11 cellular contexts compared by ENCODE assay signal in the genomic region with DNA sequence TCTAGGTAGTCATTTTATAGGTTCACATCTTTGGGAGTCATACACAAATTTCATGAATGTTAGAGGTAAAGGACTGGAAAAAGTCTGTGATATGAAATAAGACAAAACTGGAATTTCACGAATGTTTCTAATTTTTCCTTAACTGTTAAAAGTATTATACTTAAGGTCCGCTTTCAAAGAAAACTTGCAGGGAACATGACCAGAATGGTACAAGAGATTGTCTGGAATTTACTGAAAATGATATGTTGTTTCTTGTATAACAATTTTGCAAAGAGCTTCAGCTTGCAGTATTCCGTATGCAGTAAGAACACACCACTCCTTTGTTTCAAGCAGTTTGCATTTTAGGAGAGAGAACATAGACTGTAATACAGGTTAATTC. TPM values are rescaled to one million over a fixed set of nuclear protein-coding genes. Genes with fewer than 3 reads are reported as not detected.
DNase-seq lines count a peak whose midpoint lies in the region; ATAC-seq and TF ChIP-seq lines count a peak whose summit lies in the region.
"Had no signal": no experiment of that assay in that cellular context is flagged by ENCODE, and none has a peak within 500 bp of the region (broad histone marks: within the 10 kb centered on the region; RNA-seq: fewer than 3 reads in every experiment).

No MANE protein-coding gene starts in this region.

- no peak overlapping the region for H2BK120ac ChIP-seq in mesenchymal stem cell (ENCODE audit: low read depth, low read length)

- H3K27me3 ChIP-seq in HAP-1 (ENCODE audit: low read depth): no peaks in the 10 kb centered on the region
- no peaks in the 10 kb centered on the region for H3K27me3 ChIP-seq in mesenchymal stem cell (ENCODE audit: control insufficient read depth in 1 of 2, insufficient read depth in 1 of 2, low read length in 2 of 2)
- no peaks in the 10 kb centered on the region for H3K27me3 ChIP-seq in foreskin keratinocyte
- H3K27me3 ChIP-seq in prostate gland (replicated peaks; ENCODE audit: insufficient read depth): no peaks in the 10 kb centered on the region
- H3K27me3 ChIP-seq: transverse colon had no signal

- no peaks in the 10 kb centered on the region for H3K9me3 Mint-ChIP-seq in activated T-helper 2 cell treated with anti-CD3 and anti-CD28 coated beads, Interferon-gamma antibody, Interleukin-2, Interleukin-4, amounts not matched to agents 10 μg/mL and 5 μg/mL and 100 μg/mL, durations not matched to agents 14 hours and 24 hours and 36 hours

- no peak overlapping the region for H2BK12ac ChIP-seq in mesenchymal stem cell (ENCODE audit: low read length in 2 of 2)

- intact Hi-C loops in activated T-helper 2 cell treated with anti-CD3 and anti-CD28 coated beads, Interferon-gamma antibody, Interleukin-2, Interleukin-4, amounts not matched to agents 10 μg/mL and 5 μg/mL and 100 μg/mL, durations not matched to agents 14 hours and 24 hours and 36 hours (cut with micrococcal nuclease): loop anchor here (2.0 kb wide), 1 partner anchor 417 kb away; no protein-coding TSS in a partner anchor
- intact Hi-C loops in prostate gland (cut with DNase I): no loop called here

- TF ChIP-seq POLR2A in prostate gland (IDR thresholded peaks at IDR 0.05): no peak

- H2AK5ac ChIP-seq in mesenchymal stem cell (ENCODE audit: low read length, severe bottlenecking): no peak overlapping the region

- H3K79me1 ChIP-seq in mesenchymal stem cell (replicated peaks; ENCODE audit: low read length, poor library complexity, severe bottlenecking): peaks cover 9% of the 10 kb centered on the region

- CTCF ChIA-PET in AG04449 (lab: Yijun Ruan, JAX): no interaction called here

- in situ Hi-C loops in HAP-1 (cut with MboI; ENCODE audit: low sequenced_read_pairs): loop anchor here (25.0 kb wide), 1 partner anchor 656 kb away; no protein-coding TSS in a partner anchor

- H3K4me2 ChIP-seq in mesenchymal stem cell (ENCODE audit: low read length, poor library complexity, severe bottlenecking): no peak overlapping the region

- no peak overlapping the region for H2AFZ ChIP-seq in mesenchymal stem cell (ENCODE audit: low read depth, low read length)

- H3K4me1 ChIP-seq in HAP-1 (peaks cover 4% of the 10 kb centered on the region), mesenchymal stem cell (ENCODE audit: control insufficient read depth, insufficient read depth, low read depth, low read length) (peaks cover 4% of the 10 kb centered on the region), foreskin keratinocyte (no peaks in the 10 kb centered on the region), prostate gland (replicated peaks) (peaks cover 3% of the 10 kb centered on the region)

- H3K36me3 ChIP-seq in HAP-1 (replicated peaks) (peaks cover 39% of the 10 kb centered on the region), mesenchymal stem cell (ENCODE audit: control insufficient read depth in 1 of 2, insufficient read depth in 2 of 2, low read depth in 1 of 2, low read length in 2 of 2) (peaks cover 3 to 39% of the 10 kb centered on the region in 2 experiments), prostate gland (peaks cover 0 to 8% of the 10 kb centered on the region in 2 donors)

- peaks cover 40% of the 10 kb centered on the region for H3K36me3 Mint-ChIP-seq in activated T-helper 2 cell treated with anti-CD3 and anti-CD28 coated beads, Interferon-gamma antibody, Interleukin-2, Interleukin-4, amounts not matched to agents 10 μg/mL and 5 μg/mL and 100 μg/mL, durations not matched to agents 14 hours and 24 hours and 36 hours (ENCODE audit: low read depth)

- POLR2A ChIA-PET in AG04449 (lab: Yijun Ruan, JAX): no interaction called here

- TF ChIP-seq CTCF in AG04449 (IDR thresholded peaks at IDR 0.05; ENCODE audit: insufficient read depth, low read length, missing control alignments) (no peak), foreskin keratinocyte (conservative IDR thresholded peaks at IDR 0.05) (no peak), prostate gland (IDR thresholded peaks at IDR 0.05) (no peak)

- peaks cover 22% of the 10 kb centered on the region for H3K4me1 Mint-ChIP-seq in activated T-helper 2 cell treated with anti-CD3 and anti-CD28 coated beads, Interferon-gamma antibody, Interleukin-2, Interleukin-4, amounts not matched to agents 10 μg/mL and 5 μg/mL and 100 μg/mL, durations not matched to agents 14 hours and 24 hours and 36 hours (ENCODE audit: low read depth)

- no peak overlapping the region for H3K27ac Mint-ChIP-seq in activated T-helper 2 cell treated with anti-CD3 and anti-CD28 coated beads, Interferon-gamma antibody, Interleukin-2, Interleukin-4, amounts not matched to agents 10 μg/mL and 5 μg/mL and 100 μg/mL, durations not matched to agents 14 hours and 24 hours and 36 hours

- peak overlapping the region; percentile 99 for H3K9ac ChIP-seq in mesenchymal stem cell (ENCODE audit: low read length)

- H3K4ac ChIP-seq in mesenchymal stem cell (ENCODE audit: low read depth in 1 of 2, low read length in 2 of 2): no peak overlapping the region

- ATAC-seq in foreskin keratinocyte (no peak), GM19463 (IDR thresholded peaks at IDR 0.05; ENCODE audit: unreplicated experiment) (no peak)

- no peaks in the 10 kb centered on the region for H3K27me3 Mint-ChIP-seq in activated T-helper 2 cell treated with anti-CD3 and anti-CD28 coated beads, Interferon-gamma antibody, Interleukin-2, Interleukin-4, amounts not matched to agents 10 μg/mL and 5 μg/mL and 100 μg/mL, durations not matched to agents 14 hours and 24 hours and 36 hours (ENCODE audit: low read depth)

- no peaks in the 10 kb centered on the region for H3K9me3 ChIP-seq in HAP-1
- H3K9me3 ChIP-seq in mesenchymal stem cell (ENCODE audit: control insufficient read depth, low read length): no peaks in the 10 kb centered on the region
- H3K9me3 ChIP-seq in prostate gland: no peaks in the 10 kb centered on the region
- H3K9me3 ChIP-seq: transverse colon had no signal

- no peak overlapping the region for H2BK5ac ChIP-seq in mesenchymal stem cell (ENCODE audit: low read depth, low read length, poor library complexity, severe bottlenecking)

- DNase-seq in AG04449 (ENCODE audit: low read depth, low spot score) (no peak), HAP-1 (ENCODE audit: low spot score in 2 of 2) (no peak), mesenchymal stem cell (no peak), GOT3 (lab: John Stamatoyannopoulos, UW) (no peak), foreskin keratinocyte (no peak), prostate gland (ENCODE audit: low spot score) (no peak)
- DNase-seq in activated T-helper 2 cell treated with anti-CD3 and anti-CD28 coated beads, Interferon-gamma antibody, Interleukin-2, Interleukin-4, amounts not matched to agents 10 μg/mL and 5 μg/mL and 100 μg/mL, durations not matched to agents 14 hours and 24 hours and 36 hours (ENCODE audit: low spot score): no peak
- DNase-seq: activated CD4-positive, CD25-positive, alpha-beta regulatory T cell treated with anti-CD3 and anti-CD28 coated beads, Interleukin-2, amount 50 U/mL, for 72 hours; DMS53; transverse colon had no signal

- no peak overlapping the region for H4K8ac ChIP-seq in mesenchymal stem cell (ENCODE audit: low read length)

- H4K91ac ChIP-seq in mesenchymal stem cell (ENCODE audit: low read length): no peak overlapping the region

- WGBS in mesenchymal stem cell: 100% methylated on average over 2 of the region's 3 CpGs
- WGBS in prostate gland: 86% methylated on average over 3 of the region's 3 CpGs

- no peak overlapping the region for H2BK15ac ChIP-seq in mesenchymal stem cell (ENCODE audit: low read depth, poor library complexity, severe bottlenecking)

- no peak overlapping the region for H3K23ac ChIP-seq in mesenchymal stem cell (ENCODE audit: low read length in 2 of 2)

- H3K4me3 ChIP-seq in AG04449 (ENCODE audit: low read depth, low read length) (peak overlapping the region; percentile 90), HAP-1 (peak overlapping the region; percentile 83), mesenchymal stem cell (ENCODE audit: insufficient read depth in 1 of 2, low read depth in 1 of 2, low read length in 2 of 2) (peak overlapping the region in 1 of 2 experiments; percentile 98), prostate gland (no peak overlapping the region)

- peak overlapping the region; percentile 90 for H3K4me3 Mint-ChIP-seq in activated T-helper 2 cell treated with anti-CD3 and anti-CD28 coated beads, Interferon-gamma antibody, Interleukin-2, Interleukin-4, amounts not matched to agents 10 μg/mL and 5 μg/mL and 100 μg/mL, durations not matched to agents 14 hours and 24 hours and 36 hours (ENCODE audit: low read depth)

- H3K18ac ChIP-seq in mesenchymal stem cell (ENCODE audit: low read depth in 1 of 2, low read length in 2 of 2): no peak overlapping the region

- H3K27ac ChIP-seq in mesenchymal stem cell (ENCODE audit: low read length, poor library complexity, severe bottlenecking) (no peak overlapping the region), foreskin keratinocyte (no peak overlapping the region), prostate gland (no peak overlapping the region)

- no peak overlapping the region for H3K14ac ChIP-seq in mesenchymal stem cell (ENCODE audit: low read length in 2 of 2)

RNA-seq across cellular contexts. Expression of gene DDX1, which starts 1.6 kb away (rescaled TPM):
- 100.0 and 111 TPM in 2 replicates for total RNA-seq in activated T-helper 2 cell treated with anti-CD3 and anti-CD28 coated beads, Interferon-gamma antibody, Interleukin-2, Interleukin-4, amounts not matched to agents 10 μg/mL and 5 μg/mL and 100 μg/mL, durations not matched to agents 14 hours and 24 hours and 36 hours
- 92.2 TPM for polyA plus RNA-seq in mesenchymal stem cell (2013, experiment 1 of 2)
- polyA plus RNA-seq in mesenchymal stem cell (2013, experiment 2 of 2): 94.3 TPM
- total RNA-seq in foreskin keratinocyte (124 and 127 TPM in 2 replicates), prostate gland (10 to 100 TPM; 39.0 to 50.7 TPM)
- 80.3 and 92.1 TPM in 2 replicates for polyA plus RNA-seq in foreskin keratinocyte

RNA-seq across cellular contexts. Expression of gene NBAS, which starts 32.2 kb away (rescaled TPM):
- 37.2 and 38.7 TPM in 2 replicates for total RNA-seq in activated T-helper 2 cell treated with anti-CD3 and anti-CD28 coated beads, Interferon-gamma antibody, Interleukin-2, Interleukin-4, amounts not matched to agents 10 μg/mL and 5 μg/mL and 100 μg/mL, durations not matched to agents 14 hours and 24 hours and 36 hours
- 22.8 TPM for polyA plus RNA-seq in mesenchymal stem cell (2013, experiment 1 of 2)
- polyA plus RNA-seq in mesenchymal stem cell (2013, experiment 2 of 2): 22.6 TPM
- 37.0 and 41.6 TPM in 2 replicates for total RNA-seq in foreskin keratinocyte
- polyA plus RNA-seq in foreskin keratinocyte: 24.1 and 27.8 TPM in 2 replicates
- 10 to 100 TPM; 34.8 to 55.0 TPM for total RNA-seq in prostate gland

Comparison
In these comparisons a context has a peak if more than half of its experiments do, and no peak if none do; other contexts are left out.
1. H3K4me3 ChIP-seq: peak in AG04449 (single experiment) and HAP-1 (single experiment); none in prostate gland (0 of 2).